ENCODE assay signal across 29 cellular contexts in the genomic region with DNA sequence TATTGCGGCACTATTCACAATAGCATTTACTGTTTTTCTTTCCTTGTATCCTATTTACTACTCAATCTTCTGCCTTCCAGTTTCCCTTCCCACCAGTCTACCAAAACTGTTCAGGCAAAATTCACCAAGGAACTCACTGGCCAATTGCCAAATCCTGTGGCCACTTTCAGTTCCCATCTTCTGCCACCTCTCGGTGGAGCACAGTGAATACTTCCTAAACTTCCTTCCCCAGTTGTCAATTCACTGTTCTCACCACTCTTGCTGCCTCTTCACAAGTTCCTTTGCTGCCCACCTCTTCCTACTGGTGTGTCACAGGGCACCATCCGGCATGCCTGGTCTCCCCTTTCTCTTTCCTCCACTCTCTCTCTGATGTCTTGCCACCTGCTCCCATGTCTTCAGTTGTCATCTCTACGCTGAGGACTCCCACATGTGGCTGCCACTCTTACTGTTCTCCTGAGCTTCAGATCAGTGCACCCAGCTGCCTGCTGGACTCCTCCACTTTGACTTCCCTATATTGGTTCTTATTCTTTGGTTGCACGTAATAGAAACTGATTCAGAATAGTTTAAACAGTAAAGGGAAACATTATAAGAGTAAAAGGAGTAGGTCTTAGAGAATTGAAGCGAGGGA.
DNase-seq lines count a peak whose midpoint lies in the region; ATAC-seq, FAIRE-seq and TF ChIP-seq lines count a peak whose summit lies in the region.
"Had no signal": no experiment of that assay in that cellular context is flagged by ENCODE, and none has a peak within 500 bp of the region (broad histone marks: within the 10 kb centered on the region; RNA-seq: fewer than 3 reads in every experiment).

No MANE protein-coding gene starts in this region.

- ATAC-seq in Right ventricle myocardium inferior (peak; percentile 39), K562 (peak; percentile 53; the same call in 2 of the 3 replicates), HG03045 (IDR thresholded peaks at IDR 0.05; ENCODE audit: unreplicated experiment) (no peak)
- peak; percentile 58 to 62 for ATAC-seq in stimulated activated naive B cell treated with anti-CD40 and anti-IgM and Interleukin-4, amounts not matched to agents 10 μg/mL and 1 μg/mL and 100 μg/mL, for 72 hours (replicated peaks)
- ATAC-seq: activated naive CD4-positive, alpha-beta T cell treated with anti-CD3 and anti-CD28 coated beads, Interleukin-2, amount 50 U/mL, for 72 hours; activated T-helper 17 cell treated with anti-CD3 and anti-CD28 coated beads, Interleukin-2, amount 50 U/mL, for 72 hours; effector memory CD8-positive, alpha-beta T cell; foreskin keratinocyte; stimulated activated naive CD8-positive, alpha-beta T cell treated with anti-CD3 and anti-CD28 coated beads, Interleukin-15, Interleukin-2, amounts not matched to agents 100 U/mL and 50 U/mL, for 24 hours had no signal

- H3K36me3 ChIP-seq in K562 (ENCODE audit: control insufficient read depth, insufficient read depth, low read length), result peaks cover 17% of the 10 kb centered on the region; the same call in 2 of the 3 replicates
- H3K36me3 ChIP-seq: neural progenitor cell, uterus had no signal

- no peaks in the 10 kb centered on the region for H3K79me2 ChIP-seq in K562 (ENCODE audit: control insufficient read depth, insufficient read depth, low read length)

- POLR2A ChIA-PET in K562 (lab: Yijun Ruan, JAX), result interaction anchor here (0.5 to 1.5 kb wide), 3 partner anchors 11 to 181 kb away, joined by 3 read pairs; no protein-coding TSS in a partner anchor

- in situ Hi-C loops in K562 (cut with MboI), result no loop called here

- H3K9me1 ChIP-seq in K562 (ENCODE audit: control insufficient read depth, insufficient read depth, low read length), result no peaks in the 10 kb centered on the region

- peaks cover 2 to 7% of the 10 kb centered on the region in 2 donors for H3K36me3 Mint-ChIP-seq in stimulated activated naive B cell treated with anti-CD40 and anti-IgM and Interleukin-4, amounts not matched to agents 10 μg/mL and 1 μg/mL and 100 μg/mL, for 72 hours
- H3K36me3 Mint-ChIP-seq: activated CD4-positive, alpha-beta memory T cell treated with anti-CD3 and anti-CD28 coated beads for 36 hours; activated naive CD4-positive, alpha-beta T cell treated with anti-CD3 and anti-CD28 coated beads, Interleukin-2, amount 50 U/mL, for 72 hours; IgD-negative memory B cell; memory B cell had no signal

- intact Hi-C loops in Right ventricle myocardium inferior (cut with DNase I), result no loop called here
- intact Hi-C loops in cardiac septum (cut with DNase I), result no loop called here
- intact Hi-C loops in K562 (cut with micrococcal nuclease), result no loop called here

- 0 out of 6 replicates have a peak, but pooled peaks of 2 of the 3 experiments have one; percentile 4 to 16 for TF ChIP-seq CTCF in K562 (IDR thresholded peaks at IDR 0.05 in 2 of 3, conservative IDR thresholded peaks at IDR 0.05 in 1 of 3; ENCODE audit: insufficient read depth in 2 of 3, low read depth in 1 of 3, low read length in 3 of 3)

- 82% methylated on average over 6 of the region's 6 CpGs for WGBS in K562 (ENCODE audit: insufficient coverage, low coverage, missing lambda C conversion rate)

- TF ChIP-seq RAD21 in K562 (CRISPR knock-in tag; conservative IDR thresholded peaks at IDR 0.05 in 1 of 2, IDR thresholded peaks at IDR 0.05 in 1 of 2), result peak in 1 of 2 experiments; percentile 40; a peak in 2 of 4 replicates

- no TSS peak for BruUV-seq in K562 (replicated peaks; lab: Mats Ljungman, UMichigan)

- no peak overlapping the region for H3K4me3 Mint-ChIP-seq in stimulated activated naive B cell treated with anti-CD40 and anti-IgM and Interleukin-4, amounts not matched to agents 10 μg/mL and 1 μg/mL and 100 μg/mL, for 72 hours
- H3K4me3 Mint-ChIP-seq: activated CD4-positive, alpha-beta memory T cell treated with anti-CD3 and anti-CD28 coated beads for 36 hours; activated T-helper 17 cell treated with anti-CD3 and anti-CD28 coated beads, Interleukin-2, amount 50 U/mL, for 72 hours; CD4-positive, alpha-beta T cell; effector memory CD8-positive, alpha-beta T cell; IgD-negative memory B cell; memory B cell; neural progenitor cell; T-helper 1 cell treated with Interleukin-12 subunit alpha and Interleukin-12 subunit beta and Interleukin-4 antibody, amounts not matched to agents 30 μg/mL and 1 μg/mL, for 36 hours had no signal

- no peaks in the 10 kb centered on the region for H3K27me3 ChIP-seq in K562 (ENCODE audit: control insufficient read depth in 2 of 2, insufficient read depth in 2 of 2, low read length in 2 of 2)
- H3K27me3 ChIP-seq: foreskin keratinocyte, neural progenitor cell, testis, uterus had no signal

- H4K20me1 ChIP-seq in K562 (replicated peaks; ENCODE audit: control insufficient read depth, insufficient read depth, low read length), result no peaks in the 10 kb centered on the region

- H3K27ac Mint-ChIP-seq in stimulated activated naive B cell treated with anti-CD40 and anti-IgM and Interleukin-4, amounts not matched to agents 10 μg/mL and 1 μg/mL and 100 μg/mL, for 72 hours, result no peak overlapping the region
- H3K27ac Mint-ChIP-seq: activated CD4-positive, alpha-beta memory T cell treated with anti-CD3 and anti-CD28 coated beads for 36 hours; activated naive CD4-positive, alpha-beta T cell treated with anti-CD3 and anti-CD28 coated beads, Interleukin-2, amount 50 U/mL, for 72 hours; activated T-helper 17 cell treated with anti-CD3 and anti-CD28 coated beads, Interleukin-2, amount 50 U/mL, for 72 hours; CD4-positive, alpha-beta T cell; effector memory CD8-positive, alpha-beta T cell; IgD-negative memory B cell; memory B cell; neural progenitor cell; T-helper 1 cell treated with Interleukin-12 subunit alpha and Interleukin-12 subunit beta and Interleukin-4 antibody, amounts not matched to agents 30 μg/mL and 1 μg/mL, for 36 hours had no signal

- no peaks in the 10 kb centered on the region for H3K27me3 Mint-ChIP-seq in stimulated activated naive B cell treated with anti-CD40 and anti-IgM and Interleukin-4, amounts not matched to agents 10 μg/mL and 1 μg/mL and 100 μg/mL, for 72 hours
- H3K27me3 Mint-ChIP-seq: activated CD4-positive, alpha-beta memory T cell treated with anti-CD3 and anti-CD28 coated beads for 36 hours; activated T-helper 17 cell treated with anti-CD3 and anti-CD28 coated beads, Interleukin-2, amount 50 U/mL, for 72 hours; CD4-positive, alpha-beta T cell; effector memory CD8-positive, alpha-beta T cell; IgD-negative memory B cell; memory B cell had no signal

- no peaks in the 10 kb centered on the region for H3K4me1 Mint-ChIP-seq in stimulated activated naive B cell treated with anti-CD40 and anti-IgM and Interleukin-4, amounts not matched to agents 10 μg/mL and 1 μg/mL and 100 μg/mL, for 72 hours
- H3K4me1 Mint-ChIP-seq: activated T-helper 17 cell treated with anti-CD3 and anti-CD28 coated beads, Interleukin-2, amount 50 U/mL, for 72 hours; IgD-negative memory B cell; memory B cell; neural progenitor cell had no signal

- no peaks in the 10 kb centered on the region for H3K9me3 ChIP-seq in K562 (replicated peaks; ENCODE audit: control insufficient read depth, insufficient read depth, low read depth, low read length)
- H3K9me3 ChIP-seq: testis, uterus had no signal

- CTCF ChIA-PET in K562 (lab: Yijun Ruan, JAX; ENCODE audit: low intra/inter-chr PET ratio), result no interaction called here

- TF ChIP-seq POLR2A in K562 (conservative IDR thresholded peaks at IDR 0.05), result no peak

- H3K4me2 ChIP-seq in K562 (ENCODE audit: insufficient read depth, low read length), result no peak overlapping the region
- H3K4me2 ChIP-seq: neural progenitor cell had no signal

- H3K27ac ChIP-seq in K562 (ENCODE audit: extremely low read depth, low read depth, low read length), result no peak overlapping the region
- H3K27ac ChIP-seq: coronary artery, foreskin keratinocyte, neural progenitor cell, uterus had no signal

- DNase-seq in Right ventricle myocardium inferior (ENCODE audit: missing footprints) (no peak), cardiac septum (ENCODE audit: low spot score) (no peak), NOMO-1 treated with DMSO at 0.1 percent for 48 hours (lab: John Stamatoyannopoulos, UW; ENCODE audit: unreplicated experiment) (peak; percentile 51), K562 (ENCODE audit: extremely low read depth in 1 of 4, low spot score in 3 of 4) (peak in 1 of 4 experiments; percentile 30), NCI-H187 treated with DMSO at 0.1 percent for 48 hours (lab: John Stamatoyannopoulos, UW) (no peak), NCI-H748 (lab: John Stamatoyannopoulos, UW; ENCODE audit: unreplicated experiment) (no peak)
- no peak for DNase-seq in stimulated activated naive B cell treated with anti-CD40 and anti-IgM and Interleukin-4, amounts not matched to agents 10 μg/mL and 1 μg/mL and 100 μg/mL, for 72 hours
- DNase-seq: 8988T; activated CD4-positive, alpha-beta memory T cell treated with anti-CD3 and anti-CD28 coated beads for 36 hours; activated CD4-positive, CD25-positive, alpha-beta regulatory T cell treated with anti-CD3 and anti-CD28 coated beads, Interleukin-2, amount 50 U/mL, for 72 hours; activated CD8-positive, alpha-beta memory T cell treated with anti-CD3 and anti-CD28 coated beads, Interleukin-2, amount 50 U/mL, for 48 hours; CD4-positive, alpha-beta T cell; effector memory CD8-positive, alpha-beta T cell; foreskin keratinocyte; NCI-H1417 treated with DMSO at 0.1 percent for 48 hours; NCI-H82; posterior cingulate gyrus; stimulated activated naive CD8-positive, alpha-beta T cell treated with anti-CD3 and anti-CD28 coated beads, Interleukin-15, Interleukin-2, amounts not matched to agents 100 U/mL and 50 U/mL, for 24 hours; testis; uterus had no signal

- no peak overlapping the region for H2AFZ ChIP-seq in K562 (ENCODE audit: low read depth, low read length)
- H2AFZ ChIP-seq: neural progenitor cell had no signal

- H3K4me1 ChIP-seq in K562 (replicated peaks in 1 of 2; ENCODE audit: control insufficient read depth in 2 of 2, insufficient read depth in 2 of 2, low read length in 2 of 2), result no peaks in the 10 kb centered on the region
- H3K4me1 ChIP-seq: foreskin keratinocyte, uterus had no signal

- FAIRE-seq in K562 (lab: Jason Lieb, UNC), result no peak
- FAIRE-seq: bronchial epithelial cell had no signal

- H3K9me3 Mint-ChIP-seq in stimulated activated naive B cell treated with anti-CD40 and anti-IgM and Interleukin-4, amounts not matched to agents 10 μg/mL and 1 μg/mL and 100 μg/mL, for 72 hours, result no peaks in the 10 kb centered on the region
- H3K9me3 Mint-ChIP-seq: activated CD4-positive, alpha-beta memory T cell treated with anti-CD3 and anti-CD28 coated beads for 36 hours; activated naive CD4-positive, alpha-beta T cell treated with anti-CD3 and anti-CD28 coated beads, Interleukin-2, amount 50 U/mL, for 72 hours; activated T-helper 17 cell treated with anti-CD3 and anti-CD28 coated beads, Interleukin-2, amount 50 U/mL, for 72 hours; CD4-positive, alpha-beta T cell; effector memory CD8-positive, alpha-beta T cell; IgD-negative memory B cell; memory B cell; T-helper 1 cell treated with Interleukin-12 subunit alpha and Interleukin-12 subunit beta and Interleukin-4 antibody, amounts not matched to agents 30 μg/mL and 1 μg/mL, for 36 hours had no signal

- no peak for TF ChIP-seq EP300 in K562 (IDR thresholded peaks at IDR 0.05; ENCODE audit: low read length)

- H3K4me3 ChIP-seq in K562, result no peak overlapping the region
- H3K4me3 ChIP-seq: coronary artery, neural progenitor cell, testis, uterus had no signal

- no peak overlapping the region for H3K9ac ChIP-seq in K562 (ENCODE audit: insufficient read depth in 1 of 2, low read depth in 2 of 2, low read length in 2 of 2)
- H3K9ac ChIP-seq: neural progenitor cell had no signal
